26 cellular contexts compared by ENCODE assay signal in genomic region chr9:81590688-81591087, GRCh38.
"Had no signal": no experiment of that assay in that cellular context is flagged by ENCODE, and none has a peak within 500 bp of the region (broad histone marks: within the 10 kb centered on the region; RNA-seq: fewer than 3 reads in every experiment).

No MANE protein-coding gene starts in this region.

- H3K36me3 ChIP-seq: MG63 had no signal

- H3K4me2 ChIP-seq: SK-N-SH had no signal

- DNase-seq: activated CD4-positive, alpha-beta T cell treated with anti-CD3 and anti-CD28 coated beads for 36 hours; activated CD8-positive, alpha-beta memory T cell treated with anti-CD3 and anti-CD28 coated beads, Interleukin-2, amount 50 U/mL, for 48 hours; activated CD8-positive, alpha-beta T cell treated with anti-CD3 and anti-CD28 coated beads, Interleukin-2, amount 10 ng/mL, durations not matched to agents 7 days and 5 days; activated naive CD4-positive, alpha-beta T cell treated with anti-CD3 and anti-CD28 coated beads, Interleukin-2, amount 50 U/mL, for 16 hours; activated T-cell treated with anti-CD3 and anti-CD28 coated beads, Interleukin-2, amount 50 U/mL, for 1 hour; MG63; NCI-H1105; NCI-H146; NCI-H187 treated with DMSO at 0.1 percent for 48 hours; NCI-H2081 treated with DMSO at 0.1 percent for 48 hours; NCI-H2227 treated with DMSO at 0.1 percent for 48 hours; NCI-H446 treated with DMSO at 0.1 percent for 48 hours; NCI-H524 treated with DMSO at 0.1 percent for 48 hours; NCI-H82; NK-92 treated with Interleukin-12 subunit alpha and Interleukin-12 subunit beta, amount 100 ng/mL, for 24 hours; OCI-M1; RPMI8226; SJCRH30; SK-N-SH; T-helper 1 cell had no signal

- H3K9me3 ChIP-seq: MG63, SJCRH30, SK-N-SH had no signal

- H3K27me3 ChIP-seq: MG63, SJCRH30 had no signal

- H3K9me2 ChIP-seq: SK-N-SH had no signal

- H3K4me3 ChIP-seq: MG63, SJCRH30 had no signal

- FAIRE-seq: astrocyte had no signal

- H3K27me3 Mint-ChIP-seq: brain; central memory CD8-positive, alpha-beta T cell had no signal

- ATAC-seq: activated CD4-positive, alpha-beta T cell treated with anti-CD3 and anti-CD28 coated beads for 36 hours; activated CD8-positive, alpha-beta T cell treated with anti-CD3 and anti-CD28 coated beads, Interleukin-2, amount 10 ng/mL, durations not matched to agents 7 days and 5 days; Panc1; Right ventricle myocardium inferior had no signal

- H3K27ac Mint-ChIP-seq: activated CD4-positive, alpha-beta T cell treated with anti-CD3 and anti-CD28 coated beads for 36 hours; activated CD8-positive, alpha-beta T cell treated with anti-CD3 and anti-CD28 coated beads, Interleukin-2, amount 10 ng/mL, durations not matched to agents 7 days and 5 days had no signal

- H3K4me1 ChIP-seq: SJCRH30 had no signal

- H3K27ac ChIP-seq: SJCRH30, VCaP had no signal

- H3K4me3 Mint-ChIP-seq: activated CD4-positive, alpha-beta T cell treated with anti-CD3 and anti-CD28 coated beads for 36 hours; activated CD8-positive, alpha-beta T cell treated with anti-CD3 and anti-CD28 coated beads, Interleukin-2, amount 10 ng/mL, durations not matched to agents 7 days and 5 days; brain; central memory CD8-positive, alpha-beta T cell had no signal

- H3K4me1 Mint-ChIP-seq: activated CD4-positive, alpha-beta T cell treated with anti-CD3 and anti-CD28 coated beads for 36 hours; central memory CD8-positive, alpha-beta T cell had no signal
